ENCODE assay signal across 1 cellular context in genomic region chr18:59751186-59751585, GRCh38.
TF ChIP-seq lines count a peak whose summit lies in the region.

No MANE protein-coding gene starts in this region.

TF ChIP-seq in HepG2, 621 proteins besides CTCF, POLR2A, EP300 and RAD21:
- TF ChIP-seq HIVEP1 (CRISPR knock-in tag; IDR thresholded peaks at IDR 0.05) (no peak), LRRFIP1 (CRISPR knock-in tag; conservative IDR thresholded peaks at IDR 0.05) (no peak), ZNF891 (CRISPR knock-in tag; IDR thresholded peaks at IDR 0.05) (no peak), SP4 (CRISPR knock-in tag; IDR thresholded peaks at IDR 0.05) (no peak), MAFK (conservative IDR thresholded peaks at IDR 0.05 in 1 of 2, IDR thresholded peaks at IDR 0.05 in 1 of 2; ENCODE audit: low read length in 2 of 2) (peak in 1 of 2 experiments; percentile 31; a peak in 2 of 4 replicates), HNRNPK (IDR thresholded peaks at IDR 0.05; ENCODE audit: low read depth, low read length, poor library complexity, severe bottlenecking) (no peak), MAFF (IDR thresholded peaks at IDR 0.05; ENCODE audit: low read depth, low read length) (peak; percentile 5; the same call in 1 of the 2 replicates), KDM6A (CRISPR knock-in tag; IDR thresholded peaks at IDR 0.05; ENCODE audit: low read depth) (no peak)
